ENCODE assay signal across 17 cellular contexts in genomic region chr7:131486346-131486745, GRCh38.
A peak's percentile ranks its signal among the peaks of the same experiment; 100 is the strongest.
DNase-seq lines count a peak whose midpoint lies in the region; ATAC-seq, FAIRE-seq and TF ChIP-seq lines count a peak whose summit lies in the region.
"Had no signal": no experiment of that assay in that cellular context is flagged by ENCODE, and none has a peak within 500 bp of the region (broad histone marks: within the 10 kb centered on the region; RNA-seq: fewer than 3 reads in every experiment).

No MANE protein-coding gene starts in this region.

- no peak overlapping the region for H3K56ac ChIP-seq in IMR-90 (ENCODE audit: extremely low read depth, insufficient read depth, low read length)

- TF ChIP-seq POLR2A in H54 (IDR thresholded peaks at IDR 0.05; ENCODE audit: low read depth, low read length) (no peak), IMR-90 (IDR thresholded peaks at IDR 0.05; ENCODE audit: low read depth, low read length) (no peak), right lobe of liver (IDR thresholded peaks at IDR 0.05) (no peak), spleen (IDR thresholded peaks at IDR 0.05) (no peak)

- no peak overlapping the region for H2BK120ac ChIP-seq in IMR-90 (ENCODE audit: low read depth, low read length)

- peaks cover 0 to 6% of the 10 kb centered on the region in 2 experiments; a peak in 2 of 4 replicates for H3K79me1 ChIP-seq in IMR-90 (ENCODE audit: low read depth in 1 of 2, low read length in 2 of 2)

- ATAC-seq in IMR-90 (ENCODE audit: low read depth) (peak; percentile 36), HG03520 (IDR thresholded peaks at IDR 0.05; ENCODE audit: unreplicated experiment) (no peak), right lobe of liver (no peak)
- ATAC-seq: GM12878 had no signal

- H3K18ac ChIP-seq in IMR-90 (ENCODE audit: low read depth, low read length) = no peak overlapping the region

- POLR2A ChIA-PET in IMR-90 (lab: Charles Lee; ENCODE audit: unreplicated experiment) = no interaction called here

- TF ChIP-seq RAD21 in IMR-90 (IDR thresholded peaks at IDR 0.05; ENCODE audit: low read length) = no peak

- H3K27ac ChIP-seq in IMR-90 (ENCODE audit: insufficient read depth, low read length) (no peak overlapping the region), right lobe of liver (no peak overlapping the region), spleen (no peak overlapping the region)
- H3K27ac ChIP-seq: GM23248, HL-60 had no signal

- no peak overlapping the region for H3K14ac ChIP-seq in IMR-90 (replicated peaks; ENCODE audit: low read depth, low read length)

- no peak overlapping the region for H2AK5ac ChIP-seq in IMR-90 (ENCODE audit: low read depth, low read length)

- H4K8ac ChIP-seq in IMR-90 (ENCODE audit: low read depth in 2 of 2, low read length in 2 of 2) = no peak overlapping the region

- intact Hi-C loops in IMR-90 (cut with micrococcal nuclease) = no loop called here
- intact Hi-C loops in right lobe of liver (cut with DNase I) = no loop called here
- intact Hi-C loops in spleen (cut with DNase I; ENCODE audit: low total_unique reads) = no loop called here

- CTCF ChIA-PET in IMR-90 (lab: Yijun Ruan, JAX) = no interaction called here

- H3K4me3 ChIP-seq in IMR-90 (ENCODE audit: insufficient read depth, low read depth, low read length) = no peak overlapping the region
- H3K4me3 ChIP-seq in right lobe of liver = no peak overlapping the region
- no peak overlapping the region for H3K4me3 ChIP-seq in spleen
- H3K4me3 ChIP-seq: GM12878, GM23248 had no signal

- H3K4me1 ChIP-seq in IMR-90 (ENCODE audit: control insufficient read depth, insufficient read depth, low read length) (no peaks in the 10 kb centered on the region), right lobe of liver (peaks cover 0 to 2% (median 0%) of the 10 kb centered on the region in 4 donors), spleen (no peaks in the 10 kb centered on the region)

- H3K27me3 ChIP-seq in IMR-90 (ENCODE audit: control insufficient read depth, insufficient read depth, low read length) (no peaks in the 10 kb centered on the region), right lobe of liver (no peaks in the 10 kb centered on the region), spleen (replicated peaks in 1 of 7) (no peaks in the 10 kb centered on the region)

- no peak overlapping the region for H2AK9ac ChIP-seq in IMR-90 (replicated peaks; ENCODE audit: low read depth, low read length, poor library complexity)

- TF ChIP-seq CTCF in IMR-90 (conservative IDR thresholded peaks at IDR 0.05; ENCODE audit: low read depth, low read length) = no peak
- TF ChIP-seq CTCF in right lobe of liver (IDR thresholded peaks at IDR 0.05) = no peak
- no peak for TF ChIP-seq CTCF in spleen (IDR thresholded peaks at IDR 0.05 in 8 of 11, conservative IDR thresholded peaks at IDR 0.05 in 3 of 11)

- H3K9me1 ChIP-seq in IMR-90 (ENCODE audit: insufficient read depth, low read length) = peaks cover 3% of the 10 kb centered on the region; the same call in 1 of the 2 replicates

- H3K4ac ChIP-seq in IMR-90 (ENCODE audit: low read depth, low read length) = no peak overlapping the region

- no peak overlapping the region for H2BK5ac ChIP-seq in IMR-90 (ENCODE audit: low read depth, low read length, poor library complexity, severe bottlenecking)

- BruUV-seq in IMR-90 (replicated peaks; lab: Mats Ljungman, UMichigan) = no TSS peak

- no peak overlapping the region for H3K23ac ChIP-seq in IMR-90 (ENCODE audit: low read depth, low read length)

- no peak overlapping the region for H4K5ac ChIP-seq in IMR-90 (ENCODE audit: low read depth, low read length)

- FAIRE-seq in H54 (lab: Jason Lieb, UNC) = peak; percentile 65
- FAIRE-seq: A204.1, GM12878, GM18507 had no signal

- no peak overlapping the region for H3K9ac ChIP-seq in IMR-90 (ENCODE audit: low read depth, low read length)
- H3K9ac ChIP-seq: GM23248 had no signal

- no CpG with 5 or more reads among the region's 2 CpGs for WGBS in IMR-90 (ENCODE audit: extremely low coverage in 2 of 2, insufficient read length in 1 of 2), 2 experiments
- 88% methylated on average over 2 of the region's 2 CpGs for WGBS in right lobe of liver (ENCODE audit: insufficient coverage, low coverage, low lambda C conversion rate, missing lambda C conversion rate)
- WGBS in spleen, 5 donors = 86 to 91% (median 88%) methylated on average over 2 of the region's 2 CpGs

- H2BK15ac ChIP-seq in IMR-90 (ENCODE audit: low read depth, low read length) = no peak overlapping the region

- H2AFZ ChIP-seq in IMR-90 (replicated peaks; ENCODE audit: low read length, poor library complexity) = no peak overlapping the region
- H2AFZ ChIP-seq: GM23248 had no signal

- dilution Hi-C loops in IMR-90 (cut with HindIII; ENCODE audit: low sequenced_read_pairs, unreplicated experiment) = no loop called here

- H2BK20ac ChIP-seq in IMR-90 (ENCODE audit: low read depth, low read length) = no peak overlapping the region

- no peak overlapping the region for H4K91ac ChIP-seq in IMR-90 (ENCODE audit: insufficient read depth, low read depth, low read length)

- H3K36me3 ChIP-seq in IMR-90 (ENCODE audit: control insufficient read depth, insufficient read depth, low read length) (peaks cover 9% of the 10 kb centered on the region), right lobe of liver (no peaks in the 10 kb centered on the region), spleen (peaks cover 0 to 36% (median 0%) of the 10 kb centered on the region in 6 donors)

- DNase-seq in H54 (ENCODE audit: insufficient read length, low spot score) (no peak), IMR-90 (no peak), dermis blood vessel endothelial cell (peak; percentile 74), pulmonary artery endothelial cell (ENCODE audit: low read depth, low spot score) (peak; percentile 45), right lobe of liver (no peak), spleen (no peak)
- DNase-seq: C1 segment of cervical spinal cord; Calu3; CD4-positive, alpha-beta T cell; DMS 273 treated with DMSO at 0.1 percent for 48 hours; GM23248; H7 had no signal

- no peak overlapping the region for H3K4me2 ChIP-seq in IMR-90 (ENCODE audit: low read depth, low read length)

- no peaks in the 10 kb centered on the region for H4K20me1 ChIP-seq in IMR-90 (ENCODE audit: insufficient read depth, low read length)

- in situ Hi-C loops in IMR-90 (cut with MboI; ENCODE audit: low sequenced_read_pairs) = no loop called here

- no peaks in the 10 kb centered on the region for H3K9me3 ChIP-seq in IMR-90 (ENCODE audit: control insufficient read depth, insufficient read depth, low read length)
- H3K9me3 ChIP-seq in right lobe of liver = no peaks in the 10 kb centered on the region
- no peaks in the 10 kb centered on the region for H3K9me3 ChIP-seq in spleen

TF ChIP-seq in IMR-90, 13 proteins besides CTCF, POLR2A, EP300 and RAD21:
- TF ChIP-seq FOS (IDR thresholded peaks at IDR 0.05; ENCODE audit: low read depth, low read length) = no peak
- no peak for TF ChIP-seq CEBPB (IDR thresholded peaks at IDR 0.05; ENCODE audit: low read depth, low read length)
- TF ChIP-seq, protein P1, sequence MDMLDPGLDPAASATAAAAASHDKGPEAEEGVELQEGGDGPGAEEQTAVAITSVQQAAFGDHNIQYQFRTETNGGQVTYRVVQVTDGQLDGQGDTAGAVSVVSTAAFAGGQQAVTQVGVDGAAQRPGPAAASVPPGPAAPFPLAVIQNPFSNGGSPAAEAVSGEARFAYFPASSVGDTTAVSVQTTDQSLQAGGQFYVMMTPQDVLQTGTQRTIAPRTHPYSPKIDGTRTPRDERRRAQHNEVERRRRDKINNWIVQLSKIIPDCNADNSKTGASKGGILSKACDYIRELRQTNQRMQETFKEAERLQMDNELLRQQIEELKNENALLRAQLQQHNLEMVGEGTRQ (IDR thresholded peaks at IDR 0.05; ENCODE audit: low read depth, low read length) = no peak
- no peak for TF ChIP-seq RFX5 (IDR thresholded peaks at IDR 0.05; ENCODE audit: low read depth, low read length)
- TF ChIP-seq NFE2L2 (IDR thresholded peaks at IDR 0.05; ENCODE audit: low read depth, low read length) = no peak
- TF ChIP-seq SMC3 (IDR thresholded peaks at IDR 0.05; ENCODE audit: low read depth, low read length) = no peak
- TF ChIP-seq MAFK (IDR thresholded peaks at IDR 0.05; ENCODE audit: low read depth, low read length) = no peak
- no peak for TF ChIP-seq MXI1 (IDR thresholded peaks at IDR 0.05; ENCODE audit: borderline replicate concordance, low read depth, low read length)
- no peak for TF ChIP-seq BHLHE40 (IDR thresholded peaks at IDR 0.05; ENCODE audit: low read depth, low read length)
- no peak for TF ChIP-seq MAZ (IDR thresholded peaks at IDR 0.05; ENCODE audit: borderline replicate concordance, low read depth, low read length)
- TF ChIP-seq CHD1 (IDR thresholded peaks at IDR 0.05; ENCODE audit: low read depth, low read length) = no peak
- TF ChIP-seq ELK1 (IDR thresholded peaks at IDR 0.05; ENCODE audit: borderline replicate concordance, low read depth, low read length) = no peak

Comparison
In these comparisons a context has a peak if more than half of its experiments do, and no peak if none do; other contexts are left out.
1. DNase-seq: peak in dermis blood vessel endothelial cell (single experiment) and pulmonary artery endothelial cell (single experiment); none in H54 (single experiment), IMR-90 (single experiment), right lobe of liver (0 of 3) and spleen (single experiment).